ENCODE assay signal across 27 cellular contexts in genomic region chr9:27359763-27360162, GRCh38.
"Had no signal": no experiment of that assay in that cellular context is flagged by ENCODE, and none has a peak within 500 bp of the region (broad histone marks: within the 10 kb centered on the region; RNA-seq: fewer than 3 reads in every experiment).

No MANE protein-coding gene starts in this region.

- H3K9me3 ChIP-seq: ascending aorta, breast epithelium, esophagus squamous epithelium, gastroesophageal sphincter had no signal

- H3K36me3 ChIP-seq: breast epithelium, WERI-Rb-1 had no signal

- H3K27me3 ChIP-seq: ascending aorta, breast epithelium, dorsolateral prefrontal cortex, esophagus squamous epithelium, gastroesophageal sphincter had no signal

- H3K4me3 ChIP-seq: ascending aorta, breast epithelium, coronary artery, dorsolateral prefrontal cortex, esophagus squamous epithelium, gastroesophageal sphincter had no signal

- H3K27ac ChIP-seq: ascending aorta, breast epithelium, coronary artery, esophagus squamous epithelium, gastroesophageal sphincter, WERI-Rb-1 had no signal

- ATAC-seq: activated CD4-positive, CD25-positive, alpha-beta regulatory T cell treated with anti-CD3 and anti-CD28 coated beads, Interleukin-2, amount 50 U/mL, for 24 hours; activated CD8-positive, alpha-beta T cell treated with anti-CD3 and anti-CD28 coated beads, Interleukin-2, amount 10 ng/mL, durations not matched to agents 7 days and 5 days; activated naive CD4-positive, alpha-beta T cell treated with anti-CD3 and anti-CD28 coated beads, Interleukin-2, amount 50 U/mL, for 72 hours; activated T-cell treated with anti-CD3 and anti-CD28 coated beads, Interleukin-2, amount 50 U/mL, for 72 hours; gastroesophageal sphincter; T-cell had no signal

- DNase-seq: activated B cell treated with CpG ODN at 0.5 μM for 24 hours; activated CD4-positive, alpha-beta memory T cell treated with anti-CD3 and anti-CD28 coated beads for 36 hours; activated CD4-positive, alpha-beta T cell treated with anti-CD3 and anti-CD28 coated beads, Interleukin-2, amount 10 ng/mL, durations not matched to agents 24 days and 14 days; activated CD8-positive, alpha-beta memory T cell treated with anti-CD3 and anti-CD28 coated beads, Interleukin-2, amount 50 U/mL, for 48 hours; activated CD8-positive, alpha-beta T cell treated with anti-CD3 and anti-CD28 coated beads, Interleukin-2, amount 10 ng/mL, durations not matched to agents 7 days and 5 days; activated gamma-delta T cell; activated naive CD4-positive, alpha-beta T cell; activated naive CD4-positive, alpha-beta T cell treated with anti-CD3 and anti-CD28 coated beads, Interleukin-2, amount 10 ng/mL, durations not matched to agents 7 days and 5 days; activated naive CD8-positive, alpha-beta T cell treated with anti-CD3 and anti-CD28 coated beads, Interleukin-2, amount 10 ng/mL, durations not matched to agents 7 days and 5 days; activated T-cell treated with anti-CD3 and anti-CD28 coated beads for 4 hours; activated T-cell treated with anti-CD3 and anti-CD28 coated beads, Interleukin-2, amount 50 U/mL, for 24 hours; activated T-cell treated with anti-CD3 and anti-CD28 coated beads, Interleukin-2, amount 50 U/mL, for 72 hours; dorsolateral prefrontal cortex; effector memory CD4-positive, alpha-beta T cell; erythroblast; esophagus squamous epithelium; foreskin melanocyte; SW 1271; T-cell; T1000; WERI-Rb-1 had no signal

- H3K4me1 ChIP-seq: breast epithelium, gastroesophageal sphincter had no signal
